Comparison of ENCODE assay signal across 1 cellular context in the genomic region with DNA sequence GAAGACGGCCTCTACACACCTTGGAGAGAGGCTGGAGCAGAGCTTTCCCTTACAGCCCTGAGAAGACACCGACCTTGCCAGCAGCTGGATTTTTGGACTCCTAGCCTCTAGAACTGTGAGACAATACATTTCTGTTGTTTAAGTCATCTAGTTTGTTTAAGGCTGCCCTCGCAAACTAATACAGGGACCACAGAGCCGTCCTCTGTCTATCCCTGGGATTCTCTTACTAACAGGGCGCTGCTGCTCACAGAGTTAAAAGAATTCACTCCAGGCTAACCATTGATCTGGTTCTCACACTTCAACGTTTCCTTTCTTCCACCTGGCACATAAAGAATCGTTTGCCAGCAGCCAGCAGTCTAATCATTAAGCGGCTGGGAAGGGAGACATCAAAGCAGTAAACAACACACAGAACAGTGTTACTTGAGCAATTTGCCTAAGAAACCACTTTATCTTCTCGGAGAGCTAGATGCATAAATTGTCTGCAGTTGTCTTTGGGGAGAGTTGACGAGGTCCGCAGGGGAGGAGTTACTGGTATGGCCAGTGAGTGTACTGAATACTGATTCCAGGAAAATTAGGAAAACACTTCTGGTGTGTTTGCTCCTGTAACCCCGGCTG.
TF ChIP-seq lines count a peak whose summit lies in the region.

No MANE protein-coding gene starts in this region.

TF ChIP-seq in HepG2, 621 proteins besides CTCF, POLR2A, EP300 and RAD21 (continued from another document and continues in another):
- TF ChIP-seq, protein P1, sequence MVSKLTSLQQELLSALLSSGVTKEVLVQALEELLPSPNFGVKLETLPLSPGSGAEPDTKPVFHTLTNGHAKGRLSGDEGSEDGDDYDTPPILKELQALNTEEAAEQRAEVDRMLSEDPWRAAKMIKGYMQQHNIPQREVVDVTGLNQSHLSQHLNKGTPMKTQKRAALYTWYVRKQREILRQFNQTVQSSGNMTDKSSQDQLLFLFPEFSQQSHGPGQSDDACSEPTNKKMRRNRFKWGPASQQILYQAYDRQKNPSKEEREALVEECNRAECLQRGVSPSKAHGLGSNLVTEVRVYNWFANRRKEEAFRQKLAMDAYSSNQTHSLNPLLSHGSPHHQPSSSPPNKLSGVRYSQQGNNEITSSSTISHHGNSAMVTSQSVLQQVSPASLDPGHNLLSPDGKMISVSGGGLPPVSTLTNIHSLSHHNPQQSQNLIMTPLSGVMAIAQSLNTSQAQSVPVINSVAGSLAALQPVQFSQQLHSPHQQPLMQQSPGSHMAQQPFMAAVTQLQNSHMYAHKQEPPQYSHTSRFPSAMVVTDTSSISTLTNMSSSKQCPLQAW (CRISPR knock-in tag; IDR thresholded peaks at IDR 0.05) = peak; percentile 66
- TF ChIP-seq DNMT1 (CRISPR knock-in tag; IDR thresholded peaks at IDR 0.05) (no peak), GATAD2A (CRISPR knock-in tag; IDR thresholded peaks at IDR 0.05) (0 out of 2 replicates have a peak, but pooled peaks have one; percentile 41), PPARG (CRISPR knock-in tag; conservative IDR thresholded peaks at IDR 0.05) (0 out of 2 replicates have a peak, but pooled peaks have one; percentile 7), ZNF792 (CRISPR knock-in tag; IDR thresholded peaks at IDR 0.05) (0 out of 2 replicates have a peak, but pooled peaks have one; percentile 15), TGIF2 (CRISPR knock-in tag; IDR thresholded peaks at IDR 0.05) (no peak), ZNF263 (CRISPR knock-in tag; IDR thresholded peaks at IDR 0.05) (no peak), PCBP1 (IDR thresholded peaks at IDR 0.05; ENCODE audit: borderline replicate concordance, low read depth, low read length) (no peak), ZNF598 (CRISPR knock-in tag; IDR thresholded peaks at IDR 0.05; ENCODE audit: borderline replicate concordance) (0 out of 2 replicates have a peak, but pooled peaks have one; percentile 30), ZNF709 (CRISPR knock-in tag; IDR thresholded peaks at IDR 0.05) (peak; percentile 30; the same call in 1 of the 2 replicates), FOXP1 (IDR thresholded peaks at IDR 0.05) (0 out of 2 replicates have a peak, but pooled peaks have one; percentile 5), FOXP1 (CRISPR knock-in tag; IDR thresholded peaks at IDR 0.05) (peak; percentile 64; the same call in 1 of the 2 replicates), GATA4 (IDR thresholded peaks at IDR 0.05; ENCODE audit: borderline replicate concordance, low read depth) (no peak), SRF (IDR thresholded peaks at IDR 0.05; ENCODE audit: low read depth, low read length) (no peak), NBN (conservative IDR thresholded peaks at IDR 0.05) (no peak), POLR2G (IDR thresholded peaks at IDR 0.05; ENCODE audit: low read depth, low read length) (no peak), ZNF337 (CRISPR knock-in tag; IDR thresholded peaks at IDR 0.05; ENCODE audit: borderline replicate concordance, low read depth) (no peak), ZNF543 (CRISPR knock-in tag; IDR thresholded peaks at IDR 0.05) (0 out of 2 replicates have a peak, but pooled peaks have one; percentile 20), FOXK2 (IDR thresholded peaks at IDR 0.05) (no peak), ZNF292 (CRISPR knock-in tag; IDR thresholded peaks at IDR 0.05; ENCODE audit: borderline replicate concordance, low read depth) (peak; percentile 65), TBX3 (IDR thresholded peaks at IDR 0.05; ENCODE audit: borderline replicate concordance) (0 out of 2 replicates have a peak, but pooled peaks have one; percentile 41), ASH2L (IDR thresholded peaks at IDR 0.05; ENCODE audit: insufficient read length, low read depth, low read length) (peak; percentile 52), TEAD3 (CRISPR knock-in tag; optimal IDR thresholded peaks at IDR 0.05; ENCODE audit: borderline replicate concordance) (peak; percentile 35), ETV5 (CRISPR knock-in tag; IDR thresholded peaks at IDR 0.05; ENCODE audit: borderline replicate concordance) (0 out of 2 replicates have a peak, but pooled peaks have one; percentile 8), DR1 (CRISPR knock-in tag; IDR thresholded peaks at IDR 0.05) (no peak), ARNTL (CRISPR knock-in tag; IDR thresholded peaks at IDR 0.05) (0 out of 2 replicates have a peak, but pooled peaks have one; percentile 15), WIZ (CRISPR knock-in tag; IDR thresholded peaks at IDR 0.05) (0 out of 2 replicates have a peak, but pooled peaks have one; percentile 25), IRF2 (CRISPR knock-in tag; IDR thresholded peaks at IDR 0.05) (peak; percentile 23; the same call in 1 of the 2 replicates), ZFAT (CRISPR knock-in tag; conservative IDR thresholded peaks at IDR 0.05) (no peak), ZSCAN31 (CRISPR knock-in tag; IDR thresholded peaks at IDR 0.05; ENCODE audit: low read depth) (no peak), ZSCAN29 (CRISPR knock-in tag; conservative IDR thresholded peaks at IDR 0.05) (0 out of 2 replicates have a peak, but pooled peaks have one; percentile 44), MAF1 (CRISPR knock-in tag; IDR thresholded peaks at IDR 0.05; ENCODE audit: borderline replicate concordance) (no peak), ZNF7 (CRISPR knock-in tag; IDR thresholded peaks at IDR 0.05) (no peak)
- TF ChIP-seq, protein P2, sequence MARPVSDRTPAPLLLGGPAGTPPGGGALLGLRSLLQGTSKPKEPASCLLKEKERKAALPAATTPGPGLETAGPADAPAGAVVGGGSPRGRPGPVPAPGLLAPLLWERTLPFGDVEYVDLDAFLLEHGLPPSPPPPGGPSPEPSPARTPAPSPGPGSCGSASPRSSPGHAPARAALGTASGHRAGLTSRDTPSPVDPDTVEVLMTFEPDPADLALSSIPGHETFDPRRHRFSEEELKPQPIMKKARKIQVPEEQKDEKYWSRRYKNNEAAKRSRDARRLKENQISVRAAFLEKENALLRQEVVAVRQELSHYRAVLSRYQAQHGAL (CRISPR knock-in tag; IDR thresholded peaks at IDR 0.05; ENCODE audit: not compliant biosample characterization) = no peak
- TF ChIP-seq, protein P3, sequence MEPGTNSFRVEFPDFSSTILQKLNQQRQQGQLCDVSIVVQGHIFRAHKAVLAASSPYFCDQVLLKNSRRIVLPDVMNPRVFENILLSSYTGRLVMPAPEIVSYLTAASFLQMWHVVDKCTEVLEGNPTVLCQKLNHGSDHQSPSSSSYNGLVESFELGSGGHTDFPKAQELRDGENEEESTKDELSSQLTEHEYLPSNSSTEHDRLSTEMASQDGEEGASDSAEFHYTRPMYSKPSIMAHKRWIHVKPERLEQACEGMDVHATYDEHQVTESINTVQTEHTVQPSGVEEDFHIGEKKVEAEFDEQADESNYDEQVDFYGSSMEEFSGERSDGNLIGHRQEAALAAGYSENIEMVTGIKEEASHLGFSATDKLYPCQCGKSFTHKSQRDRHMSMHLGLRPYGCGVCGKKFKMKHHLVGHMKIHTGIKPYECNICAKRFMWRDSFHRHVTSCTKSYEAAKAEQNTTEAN (CRISPR knock-in tag; conservative IDR thresholded peaks at IDR 0.05) = no peak
- TF ChIP-seq, protein P4, sequence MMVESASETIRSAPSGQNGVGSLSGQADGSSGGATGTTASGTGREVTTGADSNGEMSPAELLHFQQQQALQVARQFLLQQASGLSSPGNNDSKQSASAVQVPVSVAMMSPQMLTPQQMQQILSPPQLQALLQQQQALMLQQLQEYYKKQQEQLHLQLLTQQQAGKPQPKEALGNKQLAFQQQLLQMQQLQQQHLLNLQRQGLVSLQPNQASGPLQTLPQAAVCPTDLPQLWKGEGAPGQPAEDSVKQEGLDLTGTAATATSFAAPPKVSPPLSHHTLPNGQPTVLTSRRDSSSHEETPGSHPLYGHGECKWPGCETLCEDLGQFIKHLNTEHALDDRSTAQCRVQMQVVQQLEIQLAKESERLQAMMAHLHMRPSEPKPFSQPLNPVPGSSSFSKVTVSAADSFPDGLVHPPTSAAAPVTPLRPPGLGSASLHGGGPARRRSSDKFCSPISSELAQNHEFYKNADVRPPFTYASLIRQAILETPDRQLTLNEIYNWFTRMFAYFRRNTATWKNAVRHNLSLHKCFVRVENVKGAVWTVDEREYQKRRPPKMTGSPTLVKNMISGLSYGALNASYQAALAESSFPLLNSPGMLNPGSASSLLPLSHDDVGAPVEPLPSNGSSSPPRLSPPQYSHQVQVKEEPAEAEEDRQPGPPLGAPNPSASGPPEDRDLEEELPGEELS (CRISPR knock-in tag; IDR thresholded peaks at IDR 0.05) = peak; percentile 37; the same call in 1 of the 2 replicates
- TF ChIP-seq, protein P5, sequence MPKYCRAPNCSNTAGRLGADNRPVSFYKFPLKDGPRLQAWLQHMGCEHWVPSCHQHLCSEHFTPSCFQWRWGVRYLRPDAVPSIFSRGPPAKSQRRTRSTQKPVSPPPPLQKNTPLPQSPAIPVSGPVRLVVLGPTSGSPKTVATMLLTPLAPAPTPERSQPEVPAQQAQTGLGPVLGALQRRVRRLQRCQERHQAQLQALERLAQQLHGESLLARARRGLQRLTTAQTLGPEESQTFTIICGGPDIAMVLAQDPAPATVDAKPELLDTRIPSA (CRISPR knock-in tag; IDR thresholded peaks at IDR 0.05; ENCODE audit: borderline replicate concordance) = no peak
- TF ChIP-seq, protein P6, sequence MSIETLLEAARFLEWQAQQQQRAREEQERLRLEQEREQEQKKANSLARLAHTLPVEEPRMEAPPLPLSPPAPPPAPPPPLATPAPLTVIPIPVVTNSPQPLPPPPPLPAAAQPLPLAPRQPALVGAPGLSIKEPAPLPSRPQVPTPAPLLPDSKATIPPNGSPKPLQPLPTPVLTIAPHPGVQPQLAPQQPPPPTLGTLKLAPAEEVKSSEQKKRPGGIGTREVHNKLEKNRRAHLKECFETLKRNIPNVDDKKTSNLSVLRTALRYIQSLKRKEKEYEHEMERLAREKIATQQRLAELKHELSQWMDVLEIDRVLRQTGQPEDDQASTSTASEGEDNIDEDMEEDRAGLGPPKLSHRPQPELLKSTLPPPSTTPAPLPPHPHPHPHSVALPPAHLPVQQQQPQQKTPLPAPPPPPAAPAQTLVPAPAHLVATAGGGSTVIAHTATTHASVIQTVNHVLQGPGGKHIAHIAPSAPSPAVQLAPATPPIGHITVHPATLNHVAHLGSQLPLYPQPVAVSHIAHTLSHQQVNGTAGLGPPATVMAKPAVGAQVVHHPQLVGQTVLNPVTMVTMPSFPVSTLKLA (IDR thresholded peaks at IDR 0.05) = no peak
- TF ChIP-seq, protein P7, sequence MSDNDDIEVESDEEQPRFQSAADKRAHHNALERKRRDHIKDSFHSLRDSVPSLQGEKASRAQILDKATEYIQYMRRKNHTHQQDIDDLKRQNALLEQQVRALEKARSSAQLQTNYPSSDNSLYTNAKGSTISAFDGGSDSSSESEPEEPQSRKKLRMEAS (IDR thresholded peaks at IDR 0.05) = no peak
- TF ChIP-seq, protein P8, sequence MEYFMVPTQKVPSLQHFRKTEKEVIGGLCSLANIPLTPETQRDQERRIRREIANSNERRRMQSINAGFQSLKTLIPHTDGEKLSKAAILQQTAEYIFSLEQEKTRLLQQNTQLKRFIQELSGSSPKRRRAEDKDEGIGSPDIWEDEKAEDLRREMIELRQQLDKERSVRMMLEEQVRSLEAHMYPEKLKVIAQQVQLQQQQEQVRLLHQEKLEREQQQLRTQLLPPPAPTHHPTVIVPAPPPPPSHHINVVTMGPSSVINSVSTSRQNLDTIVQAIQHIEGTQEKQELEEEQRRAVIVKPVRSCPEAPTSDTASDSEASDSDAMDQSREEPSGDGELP (IDR thresholded peaks at IDR 0.05; ENCODE audit: borderline replicate concordance, low read depth) = 0 out of 2 replicates have a peak, but pooled peaks have one; percentile 28
- TF ChIP-seq, protein P9, sequence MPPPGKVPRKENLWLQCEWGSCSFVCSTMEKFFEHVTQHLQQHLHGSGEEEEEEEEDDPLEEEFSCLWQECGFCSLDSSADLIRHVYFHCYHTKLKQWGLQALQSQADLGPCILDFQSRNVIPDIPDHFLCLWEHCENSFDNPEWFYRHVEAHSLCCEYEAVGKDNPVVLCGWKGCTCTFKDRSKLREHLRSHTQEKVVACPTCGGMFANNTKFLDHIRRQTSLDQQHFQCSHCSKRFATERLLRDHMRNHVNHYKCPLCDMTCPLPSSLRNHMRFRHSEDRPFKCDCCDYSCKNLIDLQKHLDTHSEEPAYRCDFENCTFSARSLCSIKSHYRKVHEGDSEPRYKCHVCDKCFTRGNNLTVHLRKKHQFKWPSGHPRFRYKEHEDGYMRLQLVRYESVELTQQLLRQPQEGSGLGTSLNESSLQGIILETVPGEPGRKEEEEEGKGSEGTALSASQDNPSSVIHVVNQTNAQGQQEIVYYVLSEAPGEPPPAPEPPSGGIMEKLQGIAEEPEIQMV (CRISPR knock-in tag; IDR thresholded peaks at IDR 0.05; ENCODE audit: low read depth) = peak; percentile 80; the same call in 1 of the 2 replicates
- TF ChIP-seq, protein P10, sequence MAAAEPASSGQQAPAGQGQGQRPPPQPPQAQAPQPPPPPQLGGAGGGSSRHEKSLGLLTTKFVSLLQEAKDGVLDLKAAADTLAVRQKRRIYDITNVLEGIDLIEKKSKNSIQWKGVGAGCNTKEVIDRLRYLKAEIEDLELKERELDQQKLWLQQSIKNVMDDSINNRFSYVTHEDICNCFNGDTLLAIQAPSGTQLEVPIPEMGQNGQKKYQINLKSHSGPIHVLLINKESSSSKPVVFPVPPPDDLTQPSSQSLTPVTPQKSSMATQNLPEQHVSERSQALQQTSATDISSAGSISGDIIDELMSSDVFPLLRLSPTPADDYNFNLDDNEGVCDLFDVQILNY (CRISPR knock-in tag; conservative IDR thresholded peaks at IDR 0.05) = no peak
- TF ChIP-seq, protein P11, sequence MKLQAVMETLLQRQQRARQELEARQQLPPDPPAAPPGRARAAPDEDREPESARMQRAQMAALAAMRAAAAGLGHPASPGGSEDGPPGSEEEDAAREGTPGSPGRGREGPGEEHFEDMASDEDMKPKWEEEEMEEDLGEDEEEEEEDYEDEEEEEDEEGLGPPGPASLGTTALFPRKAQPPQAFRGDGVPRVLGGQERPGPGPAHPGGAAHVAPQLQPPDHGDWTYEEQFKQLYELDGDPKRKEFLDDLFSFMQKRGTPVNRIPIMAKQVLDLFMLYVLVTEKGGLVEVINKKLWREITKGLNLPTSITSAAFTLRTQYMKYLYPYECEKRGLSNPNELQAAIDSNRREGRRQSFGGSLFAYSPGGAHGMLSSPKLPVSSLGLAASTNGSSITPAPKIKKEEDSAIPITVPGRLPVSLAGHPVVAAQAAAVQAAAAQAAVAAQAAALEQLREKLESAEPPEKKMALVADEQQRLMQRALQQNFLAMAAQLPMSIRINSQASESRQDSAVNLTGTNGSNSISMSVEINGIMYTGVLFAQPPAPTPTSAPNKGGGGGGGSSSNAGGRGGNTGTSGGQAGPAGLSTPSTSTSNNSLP (IDR thresholded peaks at IDR 0.05; ENCODE audit: low read depth, low read length) = 0 out of 2 replicates have a peak, but pooled peaks have one; percentile 34
- TF ChIP-seq, protein P12, sequence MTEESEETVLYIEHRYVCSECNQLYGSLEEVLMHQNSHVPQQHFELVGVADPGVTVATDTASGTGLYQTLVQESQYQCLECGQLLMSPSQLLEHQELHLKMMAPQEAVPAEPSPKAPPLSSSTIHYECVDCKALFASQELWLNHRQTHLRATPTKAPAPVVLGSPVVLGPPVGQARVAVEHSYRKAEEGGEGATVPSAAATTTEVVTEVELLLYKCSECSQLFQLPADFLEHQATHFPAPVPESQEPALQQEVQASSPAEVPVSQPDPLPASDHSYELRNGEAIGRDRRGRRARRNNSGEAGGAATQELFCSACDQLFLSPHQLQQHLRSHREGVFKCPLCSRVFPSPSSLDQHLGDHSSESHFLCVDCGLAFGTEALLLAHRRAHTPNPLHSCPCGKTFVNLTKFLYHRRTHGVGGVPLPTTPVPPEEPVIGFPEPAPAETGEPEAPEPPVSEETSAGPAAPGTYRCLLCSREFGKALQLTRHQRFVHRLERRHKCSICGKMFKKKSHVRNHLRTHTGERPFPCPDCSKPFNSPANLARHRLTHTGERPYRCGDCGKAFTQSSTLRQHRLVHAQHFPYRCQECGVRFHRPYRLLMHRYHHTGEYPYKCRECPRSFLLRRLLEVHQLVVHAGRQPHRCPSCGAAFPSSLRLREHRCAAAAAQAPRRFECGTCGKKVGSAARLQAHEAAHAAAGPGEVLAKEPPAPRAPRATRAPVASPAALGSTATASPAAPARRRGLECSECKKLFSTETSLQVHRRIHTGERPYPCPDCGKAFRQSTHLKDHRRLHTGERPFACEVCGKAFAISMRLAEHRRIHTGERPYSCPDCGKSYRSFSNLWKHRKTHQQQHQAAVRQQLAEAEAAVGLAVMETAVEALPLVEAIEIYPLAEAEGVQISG (CRISPR knock-in tag; IDR thresholded peaks at IDR 0.05) = no peak
